9 cellular contexts compared by ENCODE assay signal in the genomic region with DNA sequence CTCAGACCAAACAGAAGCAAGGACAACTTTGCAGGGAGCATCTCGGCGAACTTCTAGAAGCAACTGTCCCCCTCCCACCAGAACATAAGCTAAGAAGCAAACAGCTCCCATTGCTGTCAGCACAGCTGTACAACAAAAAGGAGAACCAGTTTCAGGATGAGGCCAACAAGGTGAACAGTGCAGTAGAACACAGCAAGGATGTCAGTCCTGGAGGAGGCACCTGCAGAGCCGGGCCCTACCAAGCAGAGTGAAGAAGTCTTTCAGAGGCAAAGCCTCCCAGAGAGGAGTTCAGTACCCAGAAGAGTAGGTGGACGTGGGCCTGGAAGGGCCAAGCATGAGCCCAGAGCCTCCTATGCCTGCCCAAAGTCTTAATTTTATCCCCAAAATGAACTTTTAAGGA. TPM values are rescaled to one million over a fixed set of nuclear protein-coding genes. Genes with fewer than 3 reads are reported as not detected.
DNase-seq lines count a peak whose midpoint lies in the region; ATAC-seq, FAIRE-seq and TF ChIP-seq lines count a peak whose summit lies in the region.
"Had no signal": no experiment of that assay in that cellular context is flagged by ENCODE, and none has a peak within 500 bp of the region (broad histone marks: within the 10 kb centered on the region; RNA-seq: fewer than 3 reads in every experiment).

No MANE protein-coding gene starts in this region.

- no peak for ATAC-seq in HG02970 (IDR thresholded peaks at IDR 0.05; ENCODE audit: low FRiP score, unreplicated experiment)

- H3K4me1 ChIP-seq in esophagus muscularis mucosa, result peaks cover 11 to 33% (median 24%) of the 10 kb centered on the region in 4 donors

- TF ChIP-seq POLR2A in esophagus muscularis mucosa (IDR thresholded peaks at IDR 0.05; ENCODE audit: low read depth), result no peak

- H3K4me1 Mint-ChIP-seq in activated CD4-positive, alpha-beta memory T cell treated with anti-CD3 and anti-CD28 coated beads for 36 hours (ENCODE audit: low read depth), result peaks cover 43% of the 10 kb centered on the region

- TF ChIP-seq CTCF in AG04450 (IDR thresholded peaks at IDR 0.05; ENCODE audit: low read depth, low read length) (no peak), kidney epithelial cell (IDR thresholded peaks at IDR 0.05; ENCODE audit: insufficient read depth, low read length, poor library complexity, severe bottlenecking) (no peak), esophagus muscularis mucosa (IDR thresholded peaks at IDR 0.05) (no peak), GM10266 (IDR thresholded peaks at IDR 0.05; ENCODE audit: control insufficient read depth, insufficient read depth, low read depth, missing control alignments) (no peak)

- no peaks in the 10 kb centered on the region for H3K36me3 ChIP-seq in kidney epithelial cell (ENCODE audit: control insufficient read depth, insufficient read depth, low read length)
- peaks cover 0 to 3% (median under 1%) of the 10 kb centered on the region in 4 donors for H3K36me3 ChIP-seq in esophagus muscularis mucosa

- H3K4me3 ChIP-seq in AG04450 (ENCODE audit: low read depth, low read length) (peak overlapping the region; percentile 91), kidney epithelial cell (ENCODE audit: low read depth, low read length) (peak overlapping the region; percentile 70), esophagus muscularis mucosa (peak overlapping the region in 2 of 4 donors; percentile 74 to 92)

- POLR2A ChIA-PET in AG04450 (lab: Yijun Ruan, JAX), result no interaction called here
- POLR2A ChIA-PET in activated CD4-positive, alpha-beta memory T cell treated with anti-CD3 and anti-CD28 coated beads for 36 hours (lab: Charles Lee), result interaction anchor here (1.5 to 4.4 kb wide), 3 partner anchors 20 to 47 kb away, joined by 3 to 28 read pairs (median 6); partner anchors contain the start of gene MTERF4

- H3K27me3 Mint-ChIP-seq in activated CD4-positive, alpha-beta memory T cell treated with anti-CD3 and anti-CD28 coated beads for 36 hours, result no peaks in the 10 kb centered on the region

- WGBS in esophagus muscularis mucosa, result 90% methylated on average over 4 of the region's 4 CpGs

- no peak for TF ChIP-seq EP300 in esophagus muscularis mucosa (IDR thresholded peaks at IDR 0.05)

- intact Hi-C loops in activated CD4-positive, alpha-beta memory T cell treated with anti-CD3 and anti-CD28 coated beads for 36 hours (cut with micrococcal nuclease), result loop anchor here (2.0 to 5.0 kb wide), 5 partner anchors 21 to 359 kb away; partner anchors contain the start of genes MTERF4 and STK25
- intact Hi-C loops in esophagus muscularis mucosa (cut with DNase I), result loop anchor here (5.0 kb wide), 1 partner anchor 69 kb away; no protein-coding TSS in a partner anchor

- H3K9me3 ChIP-seq in AG04450 (ENCODE audit: control insufficient read depth, insufficient read depth, low read length) (no peaks in the 10 kb centered on the region; the same call in 1 of the 2 replicates), esophagus muscularis mucosa (no peaks in the 10 kb centered on the region)

- no peak for DNase-seq in AG04450 (ENCODE audit: low read depth, low spot score)
- DNase-seq in GM19239 (ENCODE audit: insufficient read length, low spot score), result no peak
- DNase-seq in activated CD4-positive, alpha-beta memory T cell treated with anti-CD3 and anti-CD28 coated beads for 36 hours, result no peak
- DNase-seq in kidney epithelial cell (ENCODE audit: low read depth), result no peak
- no peak for DNase-seq in NOMO-1 treated with dmso at 0.1 percent for 144 hours (lab: John Stamatoyannopoulos, UW; ENCODE audit: unreplicated experiment)
- no peak for DNase-seq in esophagus muscularis mucosa (ENCODE audit: extremely low spot score)
- DNase-seq in GM10266 (ENCODE audit: extremely low spot score), result no peak
- DNase-seq: hypothalamus had no signal

- H3K27ac Mint-ChIP-seq in activated CD4-positive, alpha-beta memory T cell treated with anti-CD3 and anti-CD28 coated beads for 36 hours, result peak overlapping the region; percentile 24

- CTCF ChIA-PET in AG04450 (lab: Charles Lee), result no interaction called here
- CTCF ChIA-PET in activated CD4-positive, alpha-beta memory T cell treated with anti-CD3 and anti-CD28 coated beads for 36 hours (lab: Charles Lee), result interaction anchor here (1.0 to 1.5 kb wide), 2 partner anchors 32 to 165 kb away, joined by 4 to 6 read pairs; no protein-coding TSS in a partner anchor

- H3K27ac ChIP-seq in AG04450 (ENCODE audit: low read depth, low read length) (no peak overlapping the region), esophagus muscularis mucosa (replicated peaks in 1 of 4) (no peak overlapping the region)

- peak overlapping the region; percentile 93 for H3K4me3 Mint-ChIP-seq in activated CD4-positive, alpha-beta memory T cell treated with anti-CD3 and anti-CD28 coated beads for 36 hours

- peak; percentile 76 for FAIRE-seq in GM19239 (lab: Jason Lieb, UNC)

- peaks cover 6% of the 10 kb centered on the region for H3K36me3 Mint-ChIP-seq in activated CD4-positive, alpha-beta memory T cell treated with anti-CD3 and anti-CD28 coated beads for 36 hours

- no peaks in the 10 kb centered on the region for H3K9me3 Mint-ChIP-seq in activated CD4-positive, alpha-beta memory T cell treated with anti-CD3 and anti-CD28 coated beads for 36 hours

- H3K27me3 ChIP-seq in AG04450 (ENCODE audit: control insufficient read depth, insufficient read depth, low read length) (no peaks in the 10 kb centered on the region), kidney epithelial cell (ENCODE audit: control insufficient read depth, insufficient read depth, low read length) (no peaks in the 10 kb centered on the region), esophagus muscularis mucosa (no peaks in the 10 kb centered on the region)

RNA-seq across cellular contexts. Expression of gene PASK, which starts 1.0 kb away (rescaled TPM):
- polyA plus RNA-seq in AG04450 (2011; rRNA removed), result 2.0 and 2.4 TPM in 2 replicates
- 3.4 and 6.7 TPM in 2 replicates for polyA minus RNA-seq in AG04450 (2011; rRNA and poly(A)+ RNA removed)
- 100 to 1,000 TPM in 1 of 2 experiments, 10 to 100 TPM in 1; 86.1 to 100 TPM for total RNA-seq in activated CD4-positive, alpha-beta memory T cell treated with anti-CD3 and anti-CD28 coated beads for 36 hours
- 8.3 and 9.2 TPM in 2 replicates for total RNA-seq in kidney epithelial cell
- total RNA-seq in esophagus muscularis mucosa, result 1 to 10 TPM; 1.5 to 3.3 (median 2.2) TPM

RNA-seq across cellular contexts. Expression of gene PPP1R7, which starts 2.0 kb away (rescaled TPM):
- 73.9 and 99.0 TPM in 2 replicates for polyA plus RNA-seq in AG04450 (2011; rRNA removed)
- polyA minus RNA-seq in AG04450 (2011; rRNA and poly(A)+ RNA removed), result 62.9 and 65.6 TPM in 2 replicates
- total RNA-seq in activated CD4-positive, alpha-beta memory T cell treated with anti-CD3 and anti-CD28 coated beads for 36 hours, result 100 to 1,000 TPM; 123 to 132 TPM
- 67.2 and 82.3 TPM in 2 replicates for total RNA-seq in kidney epithelial cell
- total RNA-seq in esophagus muscularis mucosa, result 10 to 100 TPM; 69.1 to 87.2 (median 73.7) TPM

RNA-seq across cellular contexts. Expression of gene ANO7, which starts 40.2 kb away (rescaled TPM):
- polyA plus RNA-seq in AG04450 (2011; rRNA removed), result 0.21 and 0.40 TPM in 2 replicates
- polyA minus RNA-seq in AG04450 (2011; rRNA and poly(A)+ RNA removed), result 0.26 and 0.28 TPM in 2 replicates
- total RNA-seq in activated CD4-positive, alpha-beta memory T cell treated with anti-CD3 and anti-CD28 coated beads for 36 hours, result 1 to 10 TPM; 1.4 to 2.1 TPM
- total RNA-seq in kidney epithelial cell, result 1.9 and 2.9 TPM in 2 replicates
- total RNA-seq in esophagus muscularis mucosa, result 1 to 10 TPM in 1 of 4 donors, under 1 TPM in 2, not detected in 1; 0.32 to 1.3 (median 0.42) TPM

RNA-seq across cellular contexts. Expression of gene MTERF4, which starts 46.2 kb away (rescaled TPM):
- 30.9 and 35.1 TPM in 2 replicates for polyA plus RNA-seq in AG04450 (2011; rRNA removed)
- polyA minus RNA-seq in AG04450 (2011; rRNA and poly(A)+ RNA removed), result 33.0 and 33.6 TPM in 2 replicates
- total RNA-seq in activated CD4-positive, alpha-beta memory T cell treated with anti-CD3 and anti-CD28 coated beads for 36 hours, result 10 to 100 TPM; 43.9 to 46.0 TPM
- total RNA-seq in kidney epithelial cell (33.3 and 41.9 TPM in 2 replicates), esophagus muscularis mucosa (10 to 100 TPM; 19.5 to 26.6 (median 24.5) TPM)
